27 cellular contexts compared by ENCODE assay signal in genomic region chr2:169116307-169116706, GRCh38. TPM values are rescaled to one million over a fixed set of nuclear protein-coding genes. Genes with fewer than 3 reads are reported as not detected.
"Had no signal": no experiment of that assay in that cellular context is flagged by ENCODE, and none has a peak within 500 bp of the region (broad histone marks: within the 10 kb centered on the region; RNA-seq: fewer than 3 reads in every experiment).

No MANE protein-coding gene starts in this region.

- H3K36me3 Mint-ChIP-seq: naive B cell; stimulated activated naive B cell treated with anti-CD40 and anti-IgM and Interleukin-4, amounts not matched to agents 10 μg/mL and 1 μg/mL and 100 μg/mL, for 72 hours had no signal

- FAIRE-seq: endothelial cell of umbilical vein had no signal

- ATAC-seq: left lung; stimulated activated naive B cell treated with anti-CD40 and anti-IgM and Interleukin-4, amounts not matched to agents 10 μg/mL and 1 μg/mL and 100 μg/mL, for 72 hours; stimulated activated naive CD8-positive, alpha-beta T cell treated with anti-CD3 and anti-CD28 coated beads, Interleukin-15, amount 100 ng/mL, for 72 hours had no signal

- H3K4me3 Mint-ChIP-seq: endodermal cell; nephron; stimulated activated naive B cell treated with anti-CD40 and anti-IgM and Interleukin-4, amounts not matched to agents 10 μg/mL and 1 μg/mL and 100 μg/mL, for 72 hours; stimulated activated naive CD8-positive, alpha-beta T cell treated with anti-CD3 and anti-CD28 coated beads, Interleukin-15, amount 100 ng/mL, for 72 hours had no signal

- H3K9ac ChIP-seq: parathyroid adenoma had no signal

- H3K4me1 Mint-ChIP-seq: naive B cell had no signal

- H3K79me2 ChIP-seq: parathyroid adenoma had no signal

- H3K9me3 ChIP-seq: left lung, prostate gland, sigmoid colon, testis, transverse colon had no signal

- H3K4me1 ChIP-seq: parathyroid adenoma, prostate gland, sigmoid colon, transverse colon had no signal

- H3K9me3 Mint-ChIP-seq: endodermal cell; nephron; stimulated activated naive B cell treated with anti-CD40 and anti-IgM and Interleukin-4, amounts not matched to agents 10 μg/mL and 1 μg/mL and 100 μg/mL, for 72 hours; stimulated activated naive CD8-positive, alpha-beta T cell treated with anti-CD3 and anti-CD28 coated beads, Interleukin-15, amount 100 ng/mL, for 72 hours had no signal

- DNase-seq: effector CD4-positive, alpha-beta T cell; endodermal cell; erythroblast; foreskin melanocyte; islet precursor cell; left lung; mesenchymal stem cell; midbrain; naive B cell; occipital lobe; sigmoid colon; stimulated activated CD4-positive, alpha-beta T cell treated with anti-CD3 and anti-CD28 coated beads, Interleukin-2, amount 100 ng/mL, for 24 hours; stimulated activated CD4-positive, alpha-beta T cell treated with anti-CD3 and anti-CD28 coated beads, Interleukin-4, amount 100 ng/mL, for 4 hours; stimulated activated naive B cell treated with anti-CD40 and anti-IgM and Interleukin-4, amounts not matched to agents 10 μg/mL and 1 μg/mL and 100 μg/mL, for 72 hours; stimulated activated naive CD8-positive, alpha-beta T cell treated with anti-CD3 and anti-CD28 coated beads, Interleukin-15, amount 100 ng/mL, for 72 hours; testis; transverse colon had no signal

- H3K36me3 ChIP-seq: left lung, prostate gland, sigmoid colon, transverse colon had no signal

- H3K27me3 ChIP-seq: left lung, sigmoid colon, testis, transverse colon had no signal

- H3K4me3 ChIP-seq: coronary artery, left lung, lung, prostate gland, sigmoid colon, skin epidermis, testis, transverse colon had no signal

- H2AFZ ChIP-seq: parathyroid adenoma had no signal

- H3K27ac Mint-ChIP-seq: endodermal cell; nephron; stimulated activated naive B cell treated with anti-CD40 and anti-IgM and Interleukin-4, amounts not matched to agents 10 μg/mL and 1 μg/mL and 100 μg/mL, for 72 hours; stimulated activated naive CD8-positive, alpha-beta T cell treated with anti-CD3 and anti-CD28 coated beads, Interleukin-15, amount 100 ng/mL, for 72 hours had no signal

RNA-seq across cellular contexts. Expression of gene DHRS9, which starts 46.9 kb away (rescaled TPM):
- total RNA-seq: chondrocyte, dermis microvascular lymphatic vessel endothelial cell, endodermal cell, endothelial cell of umbilical vein, renal cortical epithelial cell had no signal
